Comparison of ENCODE assay signal across 1 cellular context in the genomic region with DNA sequence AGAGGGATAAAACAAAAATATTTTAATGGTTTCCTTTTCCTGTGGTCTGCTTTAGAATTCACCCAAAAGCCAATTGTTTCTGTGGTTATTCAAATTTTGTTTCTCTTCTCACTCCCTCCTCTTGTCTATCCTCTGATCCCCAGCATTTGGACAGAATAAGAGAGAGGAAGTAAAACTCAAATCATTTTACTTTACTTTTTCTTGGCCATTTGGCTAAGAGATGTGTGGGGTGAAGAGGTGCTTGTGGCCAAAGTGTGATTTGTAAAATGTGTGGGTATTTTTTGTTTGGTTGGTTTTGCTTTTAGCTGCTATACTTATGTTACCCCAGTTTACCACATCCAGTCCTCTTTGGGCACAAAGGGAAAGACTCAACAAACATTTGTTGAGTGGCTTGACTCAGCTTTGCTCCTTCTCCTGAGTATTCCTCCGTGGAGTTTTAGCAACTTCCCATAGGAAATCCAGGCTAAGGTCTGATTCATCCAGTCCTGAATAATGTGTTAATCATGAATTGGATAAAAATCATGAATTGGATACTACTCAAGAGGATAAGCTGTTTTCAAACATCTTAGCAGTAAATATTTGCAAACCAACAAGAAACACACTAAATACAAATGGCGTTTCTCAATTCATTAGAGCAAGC.
A peak's percentile ranks its signal among the peaks of the same experiment; 100 is the strongest.
TF ChIP-seq lines count a peak whose summit lies in the region.

No MANE protein-coding gene starts in this region.

TF ChIP-seq in GM12878, 131 proteins besides CTCF, POLR2A, EP300 and RAD21 (continued from another document):
- TF ChIP-seq PKNOX1 (IDR thresholded peaks at IDR 0.05) (no peak), NBN (IDR thresholded peaks at IDR 0.05) (peak; percentile 91), IRF4 (IDR thresholded peaks at IDR 0.05; ENCODE audit: low read depth, low read length) (0 out of 2 replicates have a peak, but pooled peaks have one; percentile 35)
